ENCODE assay signal across 1 cellular context in the genomic region with DNA sequence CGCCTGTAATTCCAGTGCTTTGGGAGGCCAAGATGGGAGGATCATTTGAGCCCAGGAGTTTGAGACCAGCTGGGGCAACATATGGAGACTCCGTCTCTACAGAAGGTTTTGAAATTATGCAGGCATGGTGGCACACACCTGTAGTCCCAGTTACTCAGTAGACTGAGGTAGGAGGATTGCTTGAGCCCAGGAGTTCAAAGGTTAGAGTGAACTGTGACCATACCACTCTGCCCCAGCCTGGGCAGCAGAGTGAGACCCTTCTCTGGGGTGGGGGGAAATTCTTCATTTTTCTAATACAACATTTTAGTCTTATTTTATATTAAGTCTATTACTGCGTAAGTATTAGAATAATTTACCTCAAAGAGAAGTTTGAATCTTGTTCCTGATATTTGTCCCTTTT.
TF ChIP-seq lines count a peak whose summit lies in the region.

No MANE protein-coding gene starts in this region.

TF ChIP-seq in HEK293T, 16 proteins besides CTCF, POLR2A, EP300 and RAD21 (continued from another document):
- TF ChIP-seq, protein P1, sequence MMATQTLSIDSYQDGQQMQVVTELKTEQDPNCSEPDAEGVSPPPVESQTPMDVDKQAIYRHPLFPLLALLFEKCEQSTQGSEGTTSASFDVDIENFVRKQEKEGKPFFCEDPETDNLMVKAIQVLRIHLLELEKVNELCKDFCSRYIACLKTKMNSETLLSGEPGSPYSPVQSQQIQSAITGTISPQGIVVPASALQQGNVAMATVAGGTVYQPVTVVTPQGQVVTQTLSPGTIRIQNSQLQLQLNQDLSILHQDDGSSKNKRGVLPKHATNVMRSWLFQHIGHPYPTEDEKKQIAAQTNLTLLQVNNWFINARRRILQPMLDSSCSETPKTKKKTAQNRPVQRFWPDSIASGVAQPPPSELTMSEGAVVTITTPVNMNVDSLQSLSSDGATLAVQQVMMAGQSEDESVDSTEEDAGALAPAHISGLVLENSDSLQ (IDR thresholded peaks at IDR 0.05), result no peak
- TF ChIP-seq FOXM1 (IDR thresholded peaks at IDR 0.05; ENCODE audit: borderline replicate concordance) (no peak), TARDBP (IDR thresholded peaks at IDR 0.05) (no peak), FOXA1 (IDR thresholded peaks at IDR 0.05) (no peak), ARNT (IDR thresholded peaks at IDR 0.05) (no peak), FOXK2 (IDR thresholded peaks at IDR 0.05) (no peak), ZNF384 (IDR thresholded peaks at IDR 0.05) (no peak), L3MBTL2 (conservative IDR thresholded peaks at IDR 0.05) (no peak), NFRKB (IDR thresholded peaks at IDR 0.05) (no peak)
